9 cellular contexts compared by ENCODE assay signal in genomic region chr11:74004694-74005615, GRCh38. TPM values are rescaled to one million over a fixed set of nuclear protein-coding genes. Genes with fewer than 3 reads are reported as not detected.
DNase-seq lines count a peak whose midpoint lies in the region; ATAC-seq and TF ChIP-seq lines count a peak whose summit lies in the region.
"Had no signal": no experiment of that assay in that cellular context is flagged by ENCODE, and none has a peak within 500 bp of the region (broad histone marks: within the 10 kb centered on the region; RNA-seq: fewer than 3 reads in every experiment).

No MANE protein-coding gene starts in this region.

- peak overlapping the region; percentile 44 for H3K4me3 ChIP-seq in naive thymus-derived CD4-positive, alpha-beta T cell (ENCODE audit: low read length)

- H3K36me3 Mint-ChIP-seq in naive thymus-derived CD4-positive, alpha-beta T cell = peaks cover 5 to 31% (median 21%) of the 10 kb centered on the region in 5 donors
- peaks cover 23% of the 10 kb centered on the region for H3K36me3 Mint-ChIP-seq in stimulated activated memory B cell treated with anti-CD40 and anti-IgM and Interleukin-4, amounts not matched to agents 10 μg/mL and 1 μg/mL and 100 μg/mL, for 72 hours
- peaks cover 13% of the 10 kb centered on the region for H3K36me3 Mint-ChIP-seq in mesothelial cell of epicardium

- DNase-seq in NK-92 (lab: John Stamatoyannopoulos, UW; ENCODE audit: unreplicated experiment) (peak; percentile 40), activated T-cell treated with anti-CD3 and anti-CD28 coated beads for 24 hours (ENCODE audit: low read depth) (peak; percentile 66), mesothelial cell of epicardium (ENCODE audit: low spot score in 2 of 2, unreplicated experiment in 2 of 2) (no peak), occipital lobe (lab: John Stamatoyannopoulos, UW) (no peak)
- DNase-seq in naive thymus-derived CD4-positive, alpha-beta T cell = peak; percentile 55 to 94 (median 91)

- peak; percentile 100 for ATAC-seq in naive thymus-derived CD4-positive, alpha-beta T cell
- peak; percentile 89 for ATAC-seq in stimulated activated memory B cell treated with anti-CD40 and anti-IgM and Interleukin-4, amounts not matched to agents 10 μg/mL and 1 μg/mL and 100 μg/mL, for 72 hours
- ATAC-seq in GM21825 (IDR thresholded peaks at IDR 0.05; ENCODE audit: unreplicated experiment) (no peak), GM18519 (IDR thresholded peaks at IDR 0.05; ENCODE audit: low FRiP score, unreplicated experiment) (no peak)

- POLR2A ChIA-PET in naive thymus-derived CD4-positive, alpha-beta T cell (lab: Charles Lee) = interaction anchor here (0.6 to 31.1 kb wide), 10 partner anchors 10 to 244 kb away, joined by 3 to 1403 read pairs (median 3); partner anchors contain the start of genes PPME1, RAB6A and UCP2

- H3K36me3 ChIP-seq in naive thymus-derived CD4-positive, alpha-beta T cell (ENCODE audit: control insufficient read depth in 2 of 3, insufficient read depth in 3 of 3, low read length in 3 of 3) = peaks cover 0 to 11% (median 0%) of the 10 kb centered on the region in 3 experiments

- H3K9me3 Mint-ChIP-seq in naive thymus-derived CD4-positive, alpha-beta T cell = no peaks in the 10 kb centered on the region
- H3K9me3 Mint-ChIP-seq in stimulated activated memory B cell treated with anti-CD40 and anti-IgM and Interleukin-4, amounts not matched to agents 10 μg/mL and 1 μg/mL and 100 μg/mL, for 72 hours = no peaks in the 10 kb centered on the region
- no peaks in the 10 kb centered on the region for H3K9me3 Mint-ChIP-seq in mesothelial cell of epicardium

- intact Hi-C loops in naive thymus-derived CD4-positive, alpha-beta T cell (cut with micrococcal nuclease) = loop anchor here (1.0 to 2.0 kb wide), 8 partner anchors 10 to 41 kb away; no protein-coding TSS in a partner anchor

- H3K9me3 ChIP-seq in naive thymus-derived CD4-positive, alpha-beta T cell (ENCODE audit: control insufficient read depth in 2 of 3, low read length in 3 of 3) = no peaks in the 10 kb centered on the region

- peaks cover 48 to 85% (median 78%) of the 10 kb centered on the region in 7 donors for H3K4me1 Mint-ChIP-seq in naive thymus-derived CD4-positive, alpha-beta T cell
- peaks cover 36% of the 10 kb centered on the region for H3K4me1 Mint-ChIP-seq in stimulated activated memory B cell treated with anti-CD40 and anti-IgM and Interleukin-4, amounts not matched to agents 10 μg/mL and 1 μg/mL and 100 μg/mL, for 72 hours
- H3K4me1 Mint-ChIP-seq in mesothelial cell of epicardium = peaks cover 4% of the 10 kb centered on the region

- no peaks in the 10 kb centered on the region for H3K27me3 ChIP-seq in naive thymus-derived CD4-positive, alpha-beta T cell (ENCODE audit: control insufficient read depth in 2 of 2, insufficient read depth in 2 of 2, low read length in 2 of 2)

- H3K27ac Mint-ChIP-seq in naive thymus-derived CD4-positive, alpha-beta T cell = peak overlapping the region; percentile 92 to 99 (median 96)
- H3K27ac Mint-ChIP-seq in stimulated activated memory B cell treated with anti-CD40 and anti-IgM and Interleukin-4, amounts not matched to agents 10 μg/mL and 1 μg/mL and 100 μg/mL, for 72 hours = peak overlapping the region; percentile 42
- no peak overlapping the region for H3K27ac Mint-ChIP-seq in mesothelial cell of epicardium

- CTCF ChIA-PET in naive thymus-derived CD4-positive, alpha-beta T cell (lab: Charles Lee) = interaction anchor here (0.6 to 2.6 kb wide), 16 partner anchors 9 to 612 kb away, joined by 3 to 24 read pairs (median 4); partner anchors contain the start of gene UCP2

- TF ChIP-seq CTCF in mesothelial cell of epicardium (IDR thresholded peaks at IDR 0.05; ENCODE audit: unreplicated experiment) = no peak

- peaks cover 59 to 62% of the 10 kb centered on the region in 2 donors for H3K4me1 ChIP-seq in naive thymus-derived CD4-positive, alpha-beta T cell (ENCODE audit: control insufficient read depth in 2 of 2, insufficient read depth in 2 of 2, low read length in 2 of 2)

- H3K27me3 Mint-ChIP-seq in naive thymus-derived CD4-positive, alpha-beta T cell = no peaks in the 10 kb centered on the region
- H3K27me3 Mint-ChIP-seq in stimulated activated memory B cell treated with anti-CD40 and anti-IgM and Interleukin-4, amounts not matched to agents 10 μg/mL and 1 μg/mL and 100 μg/mL, for 72 hours = no peaks in the 10 kb centered on the region
- H3K27me3 Mint-ChIP-seq in mesothelial cell of epicardium (ENCODE audit: low read depth) = no peaks in the 10 kb centered on the region

- H3K4me3 Mint-ChIP-seq in naive thymus-derived CD4-positive, alpha-beta T cell = peak overlapping the region; percentile 74 to 91 (median 83)
- H3K4me3 Mint-ChIP-seq in stimulated activated memory B cell treated with anti-CD40 and anti-IgM and Interleukin-4, amounts not matched to agents 10 μg/mL and 1 μg/mL and 100 μg/mL, for 72 hours = no peak overlapping the region
- no peak overlapping the region for H3K4me3 Mint-ChIP-seq in mesothelial cell of epicardium

- peak overlapping the region; percentile 75 for H3K27ac ChIP-seq in naive thymus-derived CD4-positive, alpha-beta T cell (ENCODE audit: low read depth, low read length)

RNA-seq across cellular contexts. Expression of gene UCP3, which starts 3.9 kb away (rescaled TPM):
- total RNA-seq in naive thymus-derived CD4-positive, alpha-beta T cell = 10 to 100 TPM in 1 of 5 experiments, 1 to 10 TPM in 4; 3.8 to 10.5 (median 6.6) TPM
- under 1 TPM; 0.41 to 0.97 TPM for polyA plus RNA-seq in naive thymus-derived CD4-positive, alpha-beta T cell
- 4.1 to 5.8 TPM (median 4.5 TPM) in 3 replicates for total RNA-seq in mesothelial cell of epicardium
- 0.62 TPM for total RNA-seq in occipital lobe

RNA-seq across cellular contexts. Expression of gene UCP2, which starts 22.3 kb away (rescaled TPM):
- 100 to 1,000 TPM; 365 to 949 (median 395) TPM for total RNA-seq in naive thymus-derived CD4-positive, alpha-beta T cell
- polyA plus RNA-seq in naive thymus-derived CD4-positive, alpha-beta T cell = 1,000 to 10,000 TPM; 1,221 to 1,411 TPM
- total RNA-seq in mesothelial cell of epicardium (27.1 to 31.5 TPM (median 27.7 TPM) in 3 replicates), occipital lobe (5.0 TPM)

RNA-seq across cellular contexts. Expression of gene DNAJB13, which starts 54.1 kb away (rescaled TPM):
- total RNA-seq in naive thymus-derived CD4-positive, alpha-beta T cell = under 1 TPM in 4 of 5 experiments, not detected in 1; 0.19 to 0.73 (median 0.44) TPM
- polyA plus RNA-seq in naive thymus-derived CD4-positive, alpha-beta T cell = under 1 TPM; 0.32 to 0.45 TPM
- 0.59 to 0.75 TPM (median 0.60 TPM) in 3 replicates for total RNA-seq in mesothelial cell of epicardium
- total RNA-seq in occipital lobe = 0.47 TPM
- total RNA-seq: glomerular endothelial cell had no signal

Comparison
In these comparisons a context has a peak if more than half of its experiments do, and no peak if none do; other contexts are left out.
1. DNase-seq: peak in NK-92 (single experiment), activated T-cell treated with anti-CD3 and anti-CD28 coated beads for 24 hours (single experiment) and naive thymus-derived CD4-positive, alpha-beta T cell (9 of 9); none in mesothelial cell of epicardium (0 of 2) and occipital lobe (single experiment).
2. ATAC-seq: peak in naive thymus-derived CD4-positive, alpha-beta T cell (single experiment) and stimulated activated memory B cell treated with anti-CD40 and anti-IgM and Interleukin-4, amounts not matched to agents 10 μg/mL and 1 μg/mL and 100 μg/mL, for 72 hours (single experiment); none in GM21825 (single experiment) and GM18519 (single experiment).
3. H3K4me3 Mint-ChIP-seq: peak in naive thymus-derived CD4-positive, alpha-beta T cell (10 of 10); none in stimulated activated memory B cell treated with anti-CD40 and anti-IgM and Interleukin-4, amounts not matched to agents 10 μg/mL and 1 μg/mL and 100 μg/mL, for 72 hours (single experiment) and mesothelial cell of epicardium (single experiment).
4. RNA of gene UCP2, which starts 22.3 kb away (total RNA-seq): 365 to 949 TPM in naive thymus-derived CD4-positive, alpha-beta T cell; 27.1 to 31.5 TPM in mesothelial cell of epicardium and 5.0 TPM in occipital lobe (single experiment); every median in the first group is over 10 times any median in the second.